In the genomic region with DNA sequence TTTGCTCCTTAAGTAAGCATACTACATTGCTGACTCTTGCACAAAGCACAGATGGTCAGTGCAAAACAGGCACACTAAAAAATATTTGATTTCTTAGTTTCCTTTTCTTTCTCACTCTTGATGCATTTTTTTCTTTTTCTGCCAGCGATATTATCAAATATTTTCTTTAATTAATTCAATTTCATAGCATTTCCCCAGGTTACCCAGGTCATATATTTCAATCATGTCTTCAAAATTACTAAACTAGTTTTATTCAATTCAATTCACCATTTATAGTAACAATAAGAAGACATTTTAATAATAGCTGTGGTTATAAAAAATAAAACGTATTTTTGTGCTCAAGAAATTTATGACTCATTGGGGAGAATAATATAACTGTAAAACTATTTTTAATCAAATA, we compare ENCODE assay signal across 33 cellular contexts.
"Had no signal": no experiment of that assay in that cellular context is flagged by ENCODE, and none has a peak within 500 bp of the region (broad histone marks: within the 10 kb centered on the region; RNA-seq: fewer than 3 reads in every experiment).

No MANE protein-coding gene starts in this region.

- H3K4me1 Mint-ChIP-seq: activated B cell treated with CpG ODN at 0.5 μM for 24 hours; activated CD4-positive, alpha-beta memory T cell treated with anti-CD3 and anti-CD28 coated beads, Interleukin-2, amount 10 ng/mL, durations not matched to agents 7 days and 5 days; activated CD4-positive, alpha-beta T cell treated with anti-CD3 and anti-CD28 coated beads, Interleukin-2, amount 10 ng/mL, durations not matched to agents 24 days and 14 days; activated CD8-positive, alpha-beta memory T cell treated with anti-CD3 and anti-CD28 coated beads, Interleukin-2, amount 10 ng/mL, durations not matched to agents 7 days and 5 days; activated naive CD4-positive, alpha-beta T cell treated with anti-CD3 and anti-CD28 coated beads, Interleukin-2, amount 10 ng/mL, durations not matched to agents 7 days and 5 days; activated naive CD4-positive, alpha-beta T cell treated with anti-CD3 and anti-CD28 coated beads, Interleukin-2, amount 50 U/mL, for 24 hours; activated naive CD8-positive, alpha-beta T cell treated with anti-CD3 and anti-CD28 coated beads, Interleukin-2, amount 10 ng/mL, durations not matched to agents 7 days and 5 days; activated naive CD8-positive, alpha-beta T cell treated with anti-CD3 and anti-CD28 coated beads, Interleukin-2, amount 50 U/mL, for 24 hours; brain; central memory CD8-positive, alpha-beta T cell; T-cell; T-helper 17 cell had no signal

- H3K36me3 ChIP-seq: ascending aorta, cardiac muscle cell had no signal

- H3K36me3 Mint-ChIP-seq: activated CD8-positive, alpha-beta memory T cell treated with anti-CD3 and anti-CD28 coated beads, Interleukin-2, amount 10 ng/mL, durations not matched to agents 7 days and 5 days; activated naive CD4-positive, alpha-beta T cell treated with anti-CD3 and anti-CD28 coated beads, Interleukin-2, amount 10 ng/mL, durations not matched to agents 7 days and 5 days; activated naive CD4-positive, alpha-beta T cell treated with anti-CD3 and anti-CD28 coated beads, Interleukin-2, amount 50 U/mL, for 24 hours; activated naive CD8-positive, alpha-beta T cell; activated naive CD8-positive, alpha-beta T cell treated with anti-CD3 and anti-CD28 coated beads, Interleukin-2, amount 10 ng/mL, durations not matched to agents 7 days and 5 days; brain; T-cell had no signal

- H3K4me3 ChIP-seq: ascending aorta, cardiac muscle cell had no signal

- H3K27me3 ChIP-seq: ascending aorta, cardiac muscle cell had no signal

- H3K4me1 ChIP-seq: ascending aorta had no signal

- H3K9me3 ChIP-seq: ascending aorta had no signal

- DNase-seq: activated B cell treated with CpG ODN at 0.5 μM for 24 hours; activated CD4-positive, alpha-beta memory T cell treated with anti-CD3 and anti-CD28 coated beads, Interleukin-2, amount 10 ng/mL, durations not matched to agents 7 days and 5 days; activated CD4-positive, alpha-beta T cell treated with anti-CD3 and anti-CD28 coated beads for 4 hours; activated CD4-positive, alpha-beta T cell treated with anti-CD3 and anti-CD28 coated beads, Interleukin-2, amount 10 ng/mL, durations not matched to agents 24 days and 14 days; activated CD4-positive, alpha-beta T cell treated with anti-CD3 and anti-CD28 coated beads, Interleukin-2, amount 50 U/mL, for 1 hour; activated CD4-positive, alpha-beta T cell treated with anti-CD3 and anti-CD28 coated beads, Interleukin-2, amount 50 U/mL, for 4 hours; activated CD4-positive, CD25-positive, alpha-beta regulatory T cell treated with anti-CD3 and anti-CD28 coated beads, Interleukin-2, amount 50 U/mL, for 72 hours; activated CD8-positive, alpha-beta memory T cell treated with anti-CD3 and anti-CD28 coated beads for 24 hours; activated CD8-positive, alpha-beta memory T cell treated with anti-CD3 and anti-CD28 coated beads, Interleukin-2, amount 10 ng/mL, durations not matched to agents 7 days and 5 days; activated CD8-positive, alpha-beta memory T cell treated with anti-CD3 and anti-CD28 coated beads, Interleukin-2, amount 50 U/mL, for 48 hours; activated CD8-positive, alpha-beta T cell treated with anti-CD3 and anti-CD28 coated beads, Interleukin-2, amount 10 ng/mL, durations not matched to agents 7 days and 5 days; activated effector memory CD4-positive, alpha-beta T cell treated with Interleukin-2 at 50 U/mL for 16 hours; activated gamma-delta T cell; activated naive CD4-positive, alpha-beta T cell treated with anti-CD3 and anti-CD28 coated beads, Interleukin-2, amount 10 ng/mL, durations not matched to agents 7 days and 5 days; activated naive CD4-positive, alpha-beta T cell treated with Interleukin-2 at 50 U/mL for 16 hours; activated naive CD8-positive, alpha-beta T cell treated with anti-CD3 and anti-CD28 coated beads, Interleukin-2, amount 10 ng/mL, durations not matched to agents 7 days and 5 days; activated naive CD8-positive, alpha-beta T cell treated with anti-CD3 and anti-CD28 coated beads, Interleukin-2, amount 50 U/mL, for 24 hours; activated T-cell treated with anti-CD3 and anti-CD28 coated beads, Interleukin-2, amount 50 U/mL, for 24 hours; activated T-cell treated with anti-CD3 and anti-CD28 coated beads, Interleukin-2, amount 50 U/mL, for 48 hours; amygdala; anterior cingulate cortex; caudate nucleus; cerebellar nuclear complex; T-cell; T-helper 17 cell had no signal

- H3K9me3 Mint-ChIP-seq: activated CD4-positive, alpha-beta T cell treated with anti-CD3 and anti-CD28 coated beads, Interleukin-2, amount 10 ng/mL, durations not matched to agents 24 days and 14 days had no signal

- ATAC-seq: activated CD8-positive, alpha-beta memory T cell treated with anti-CD3 and anti-CD28 coated beads, Interleukin-2, amount 10 ng/mL, durations not matched to agents 7 days and 5 days; activated CD8-positive, alpha-beta T cell treated with anti-CD3 and anti-CD28 coated beads, Interleukin-2, amount 10 ng/mL, durations not matched to agents 7 days and 5 days; activated naive CD8-positive, alpha-beta T cell treated with anti-CD3 and anti-CD28 coated beads, Interleukin-2, amount 50 U/mL, for 24 hours; T-cell; T-helper 17 cell had no signal

- H3K27ac ChIP-seq: ascending aorta, cardiac muscle cell, VCaP had no signal

- H3K4me3 Mint-ChIP-seq: activated B cell treated with CpG ODN at 0.5 μM for 24 hours; activated CD4-positive, alpha-beta memory T cell treated with anti-CD3 and anti-CD28 coated beads, Interleukin-2, amount 10 ng/mL, durations not matched to agents 7 days and 5 days; activated CD4-positive, alpha-beta T cell treated with anti-CD3 and anti-CD28 coated beads, Interleukin-2, amount 10 ng/mL, durations not matched to agents 24 days and 14 days; activated CD8-positive, alpha-beta memory T cell treated with anti-CD3 and anti-CD28 coated beads, Interleukin-2, amount 10 ng/mL, durations not matched to agents 7 days and 5 days; activated CD8-positive, alpha-beta T cell treated with anti-CD3 and anti-CD28 coated beads, Interleukin-2, amount 10 ng/mL, durations not matched to agents 7 days and 5 days; activated naive CD4-positive, alpha-beta T cell treated with anti-CD3 and anti-CD28 coated beads, Interleukin-2, amount 10 ng/mL, durations not matched to agents 7 days and 5 days; activated naive CD4-positive, alpha-beta T cell treated with anti-CD3 and anti-CD28 coated beads, Interleukin-2, amount 50 U/mL, for 24 hours; activated naive CD8-positive, alpha-beta T cell; activated naive CD8-positive, alpha-beta T cell treated with anti-CD3 and anti-CD28 coated beads, Interleukin-2, amount 10 ng/mL, durations not matched to agents 7 days and 5 days; activated naive CD8-positive, alpha-beta T cell treated with anti-CD3 and anti-CD28 coated beads, Interleukin-2, amount 50 U/mL, for 24 hours; activated T-cell treated with anti-CD3 and anti-CD28 coated beads, Interleukin-2, amount 50 U/mL, for 24 hours; brain; central memory CD8-positive, alpha-beta T cell; T-cell; T-helper 17 cell had no signal

- H3K27ac Mint-ChIP-seq: activated B cell treated with CpG ODN at 0.5 μM for 24 hours; activated CD4-positive, alpha-beta memory T cell treated with anti-CD3 and anti-CD28 coated beads, Interleukin-2, amount 10 ng/mL, durations not matched to agents 7 days and 5 days; activated CD4-positive, alpha-beta T cell treated with anti-CD3 and anti-CD28 coated beads, Interleukin-2, amount 10 ng/mL, durations not matched to agents 24 days and 14 days; activated CD8-positive, alpha-beta memory T cell treated with anti-CD3 and anti-CD28 coated beads, Interleukin-2, amount 10 ng/mL, durations not matched to agents 7 days and 5 days; activated CD8-positive, alpha-beta T cell treated with anti-CD3 and anti-CD28 coated beads, Interleukin-2, amount 10 ng/mL, durations not matched to agents 7 days and 5 days; activated naive CD4-positive, alpha-beta T cell treated with anti-CD3 and anti-CD28 coated beads, Interleukin-2, amount 10 ng/mL, durations not matched to agents 7 days and 5 days; activated naive CD4-positive, alpha-beta T cell treated with anti-CD3 and anti-CD28 coated beads, Interleukin-2, amount 50 U/mL, for 24 hours; activated naive CD8-positive, alpha-beta T cell; activated naive CD8-positive, alpha-beta T cell treated with anti-CD3 and anti-CD28 coated beads, Interleukin-2, amount 10 ng/mL, durations not matched to agents 7 days and 5 days; activated naive CD8-positive, alpha-beta T cell treated with anti-CD3 and anti-CD28 coated beads, Interleukin-2, amount 50 U/mL, for 24 hours; activated T-cell treated with anti-CD3 and anti-CD28 coated beads, Interleukin-2, amount 50 U/mL, for 24 hours; activated T-helper 2 cell treated with anti-CD3 and anti-CD28 coated beads, Interferon-gamma antibody, Interleukin-2, Interleukin-4, amounts not matched to agents 10 μg/mL and 5 μg/mL and 100 μg/mL, durations not matched to agents 14 hours and 24 hours and 36 hours; brain; T-cell; T-helper 17 cell had no signal

- H3K27me3 Mint-ChIP-seq: activated B cell treated with CpG ODN at 0.5 μM for 24 hours; activated CD4-positive, alpha-beta memory T cell treated with anti-CD3 and anti-CD28 coated beads, Interleukin-2, amount 10 ng/mL, durations not matched to agents 7 days and 5 days; activated CD4-positive, alpha-beta T cell treated with anti-CD3 and anti-CD28 coated beads, Interleukin-2, amount 10 ng/mL, durations not matched to agents 24 days and 14 days; activated CD8-positive, alpha-beta memory T cell treated with anti-CD3 and anti-CD28 coated beads, Interleukin-2, amount 10 ng/mL, durations not matched to agents 7 days and 5 days; activated naive CD4-positive, alpha-beta T cell treated with anti-CD3 and anti-CD28 coated beads, Interleukin-2, amount 10 ng/mL, durations not matched to agents 7 days and 5 days; activated naive CD4-positive, alpha-beta T cell treated with anti-CD3 and anti-CD28 coated beads, Interleukin-2, amount 50 U/mL, for 24 hours; activated naive CD8-positive, alpha-beta T cell; activated naive CD8-positive, alpha-beta T cell treated with anti-CD3 and anti-CD28 coated beads, Interleukin-2, amount 10 ng/mL, durations not matched to agents 7 days and 5 days; activated naive CD8-positive, alpha-beta T cell treated with anti-CD3 and anti-CD28 coated beads, Interleukin-2, amount 50 U/mL, for 24 hours; activated T-cell treated with anti-CD3 and anti-CD28 coated beads, Interleukin-2, amount 50 U/mL, for 24 hours; central memory CD8-positive, alpha-beta T cell; T-cell; T-helper 17 cell had no signal
